ENCODE assay signal across 19 cellular contexts in the genomic region with DNA sequence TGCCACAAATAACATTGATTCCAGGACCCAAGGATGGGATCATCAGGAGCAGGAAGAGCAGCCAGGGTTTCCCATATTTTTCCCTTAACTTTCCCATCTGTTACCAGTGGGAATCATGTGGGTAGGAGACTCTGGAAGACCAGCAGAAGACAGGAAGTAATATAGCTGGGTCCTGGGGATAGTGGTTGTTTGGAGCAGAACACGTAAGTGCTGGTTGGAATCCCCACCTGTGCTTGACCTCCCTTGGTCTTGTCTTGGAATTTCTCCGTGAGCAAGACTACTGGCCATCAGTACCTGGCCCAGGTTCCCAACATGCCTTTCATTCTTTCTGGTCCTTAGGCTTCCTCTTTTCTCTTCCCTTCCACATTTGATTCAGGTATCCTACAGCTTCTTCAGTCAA.
"Had no signal": no experiment of that assay in that cellular context is flagged by ENCODE, and none has a peak within 500 bp of the region (broad histone marks: within the 10 kb centered on the region; RNA-seq: fewer than 3 reads in every experiment).

No MANE protein-coding gene starts in this region.

- H3K27me3 ChIP-seq: colonic mucosa, esophagus muscularis mucosa, foreskin keratinocyte, gastroesophageal sphincter, heart right ventricle, left lung had no signal

- H3K27ac ChIP-seq: colonic mucosa, esophagus muscularis mucosa, foreskin keratinocyte, gastroesophageal sphincter, heart right ventricle, left lung, lower lobe of right lung had no signal

- DNase-seq: colonic mucosa; cortex of kidney; effector CD8-positive, alpha-beta T cell; effector memory CD8-positive, alpha-beta T cell; endodermal cell; foreskin keratinocyte; head of caudate nucleus; heart right ventricle; hippocampal formation; left cardiac atrium; left lung; left ventricle myocardium superior; lower lobe of right lung; mesenchymal stem cell; mucosa of descending colon had no signal

- H3K9me3 Mint-ChIP-seq: dendritic cell treated with granulocyte-macrophage colony-stimulating factor and Interleukin-4, amounts not matched to agents 40 ng/mL and 50 ng/mL, for 4 days; effector memory CD8-positive, alpha-beta T cell; endodermal cell; mesothelial cell of epicardium had no signal

- H3K27me3 Mint-ChIP-seq: dendritic cell treated with granulocyte-macrophage colony-stimulating factor and Interleukin-4, amounts not matched to agents 40 ng/mL and 50 ng/mL, for 4 days; effector memory CD8-positive, alpha-beta T cell had no signal

- H3K4me3 ChIP-seq: colonic mucosa, esophagus muscularis mucosa, gastroesophageal sphincter, heart right ventricle, left lung, lower lobe of right lung, mucosa of descending colon had no signal

- H3K4me1 ChIP-seq: foreskin keratinocyte had no signal

- H3K9me3 ChIP-seq: colonic mucosa, esophagus muscularis mucosa, gastroesophageal sphincter, heart right ventricle, left lung, lower lobe of right lung, mucosa of descending colon had no signal

- H3K4me3 Mint-ChIP-seq: dendritic cell treated with granulocyte-macrophage colony-stimulating factor and Interleukin-4, amounts not matched to agents 40 ng/mL and 50 ng/mL, for 4 days; effector memory CD8-positive, alpha-beta T cell; endodermal cell; mesothelial cell of epicardium had no signal

- H3K27ac Mint-ChIP-seq: dendritic cell treated with granulocyte-macrophage colony-stimulating factor and Interleukin-4, amounts not matched to agents 40 ng/mL and 50 ng/mL, for 4 days; effector memory CD8-positive, alpha-beta T cell; endodermal cell; mesothelial cell of epicardium had no signal
